Comparison of ENCODE assay signal across 17 cellular contexts in genomic region chr20:47989957-47990356, GRCh38.
DNase-seq lines count a peak whose midpoint lies in the region; ATAC-seq, FAIRE-seq and TF ChIP-seq lines count a peak whose summit lies in the region.
"Had no signal": no experiment of that assay in that cellular context is flagged by ENCODE, and none has a peak within 500 bp of the region (broad histone marks: within the 10 kb centered on the region; RNA-seq: fewer than 3 reads in every experiment).

No MANE protein-coding gene starts in this region.

- no peak for FAIRE-seq in H54 (lab: Jason Lieb, UNC)
- FAIRE-seq: K562 had no signal

- peaks cover 19% of the 10 kb centered on the region for H3K4me1 Mint-ChIP-seq in Calu3 (ENCODE audit: low read depth, unreplicated experiment)
- H3K4me1 Mint-ChIP-seq: stimulated activated memory B cell treated with anti-CD40 and anti-IgM and Interleukin-4, amounts not matched to agents 10 μg/mL and 1 μg/mL and 100 μg/mL, for 72 hours; T-helper 17 cell had no signal

- H4K20me1 ChIP-seq in osteoblast (ENCODE audit: insufficient read depth, low read length) = no peaks in the 10 kb centered on the region

- H3K4me2 ChIP-seq in osteoblast (ENCODE audit: insufficient read depth, low read length) = no peak overlapping the region

- H3K36me3 ChIP-seq in lung (ENCODE audit: control insufficient read depth in 2 of 2, insufficient read depth in 2 of 2, low read length in 2 of 2) (no peaks in the 10 kb centered on the region), osteoblast (ENCODE audit: insufficient read depth, low read length) (no peaks in the 10 kb centered on the region)

- no peaks in the 10 kb centered on the region for H3K36me3 Mint-ChIP-seq in Calu3 (ENCODE audit: insufficient read depth, unreplicated experiment)
- H3K36me3 Mint-ChIP-seq: stimulated activated memory B cell treated with anti-CD40 and anti-IgM and Interleukin-4, amounts not matched to agents 10 μg/mL and 1 μg/mL and 100 μg/mL, for 72 hours had no signal

- no peak overlapping the region for H3K4me3 Mint-ChIP-seq in Calu3 (ENCODE audit: low read depth, unreplicated experiment)
- H3K4me3 Mint-ChIP-seq: stimulated activated memory B cell treated with anti-CD40 and anti-IgM and Interleukin-4, amounts not matched to agents 10 μg/mL and 1 μg/mL and 100 μg/mL, for 72 hours; T-helper 17 cell had no signal

- peaks cover 4 to 7% of the 10 kb centered on the region in 2 donors for H3K9me3 ChIP-seq in lung (ENCODE audit: control insufficient read depth in 2 of 2, insufficient read depth in 1 of 2, low read length in 1 of 2)
- H3K9me3 ChIP-seq in osteoblast (ENCODE audit: low read depth, low read length) = peaks cover 6% of the 10 kb centered on the region

- peaks cover 5% of the 10 kb centered on the region for H3K9me3 Mint-ChIP-seq in Calu3 (ENCODE audit: low read depth, unreplicated experiment)
- H3K9me3 Mint-ChIP-seq: activated T-helper 2 cell treated with anti-CD3 and anti-CD28 coated beads, Interferon-gamma antibody, Interleukin-2, Interleukin-4, amounts not matched to agents 10 μg/mL and 5 μg/mL and 100 μg/mL, durations not matched to agents 14 hours and 24 hours and 36 hours had no signal

- TF ChIP-seq POLR2A in H54 (IDR thresholded peaks at IDR 0.05; ENCODE audit: low read depth, low read length) = no peak

- no peaks in the 10 kb centered on the region for H3K27me3 Mint-ChIP-seq in Calu3 (ENCODE audit: unreplicated experiment)

- peak; percentile 29 for DNase-seq in Calu3
- peak; percentile 16 for DNase-seq in NCI-H1092 (lab: John Stamatoyannopoulos, UW)
- peak; percentile 43 for DNase-seq in SW480 (ENCODE audit: low spot score)
- DNase-seq in lung (ENCODE audit: low spot score) = no peak
- no peak for DNase-seq in NCI-H1048 (lab: John Stamatoyannopoulos, UW)
- no peak for DNase-seq in osteoblast (ENCODE audit: insufficient read length, low spot score, missing footprints)
- no peak for DNase-seq in H54 (ENCODE audit: insufficient read length, low spot score)
- DNase-seq: activated CD4-positive, alpha-beta T cell treated with anti-CD3 and anti-CD28 coated beads, Interleukin-2, amount 50 U/mL, for 48 hours; AML-193; cortex of kidney; GDM1; stimulated activated CD4-positive, alpha-beta T cell treated with anti-CD3 and anti-CD28 coated beads, Interleukin-2, amount 100 ng/mL, for 48 hours; T-helper 17 cell had no signal

- ATAC-seq in lung (ENCODE audit: insufficient read depth, low FRiP score) (peak; percentile 64), HG02759 (IDR thresholded peaks at IDR 0.05; ENCODE audit: unreplicated experiment) (no peak)
- ATAC-seq: K562, T-helper 17 cell had no signal

- TF ChIP-seq CTCF in Calu3 (IDR thresholded peaks at IDR 0.05; ENCODE audit: unreplicated experiment) (no peak), lung (IDR thresholded peaks at IDR 0.05; ENCODE audit: control extremely low read depth, extremely low read depth) (no peak), osteoblast (IDR thresholded peaks at IDR 0.05; ENCODE audit: extremely low read depth, low read depth, low read length) (no peak)

- CTCF ChIA-PET in Calu3 (lab: Charles Lee) = no interaction called here

- peak overlapping the region; percentile 57 for H3K27ac Mint-ChIP-seq in Calu3 (ENCODE audit: unreplicated experiment)
- H3K27ac Mint-ChIP-seq: activated T-helper 2 cell treated with anti-CD3 and anti-CD28 coated beads, Interferon-gamma antibody, Interleukin-2, Interleukin-4, amounts not matched to agents 10 μg/mL and 5 μg/mL and 100 μg/mL, durations not matched to agents 14 hours and 24 hours and 36 hours; stimulated activated memory B cell treated with anti-CD40 and anti-IgM and Interleukin-4, amounts not matched to agents 10 μg/mL and 1 μg/mL and 100 μg/mL, for 72 hours had no signal

- H3K79me2 ChIP-seq in osteoblast (ENCODE audit: insufficient read depth, low read length) = no peaks in the 10 kb centered on the region

- WGBS in lung, 2 donors = 62 to 77% methylated on average over 4 of the region's 4 CpGs

- no peak overlapping the region for H3K27ac ChIP-seq in lung (ENCODE audit: low read depth in 1 of 2, low read length in 1 of 2)
- no peak overlapping the region for H3K27ac ChIP-seq in osteoblast (ENCODE audit: low read depth, low read length)

- H3K27me3 ChIP-seq in lung (ENCODE audit: control insufficient read depth, insufficient read depth) = no peaks in the 10 kb centered on the region
- peaks cover 6% of the 10 kb centered on the region for H3K27me3 ChIP-seq in osteoblast (ENCODE audit: insufficient read depth, low read length)

- no peak overlapping the region for H2AFZ ChIP-seq in osteoblast (ENCODE audit: low read length)

- no peak overlapping the region for H3K4me3 ChIP-seq in lung
- no peak overlapping the region for H3K4me3 ChIP-seq in osteoblast (ENCODE audit: insufficient read depth, low read length)
- H3K4me3 ChIP-seq: K562 had no signal

- BruUV-seq in Calu3 (replicated peaks; lab: Mats Ljungman, UMichigan) = no TSS peak

- intact Hi-C loops in Calu3 (cut with micrococcal nuclease; ENCODE audit: unreplicated experiment) = loop anchor here (10.0 kb wide), 1 partner anchor 195 kb away; no protein-coding TSS in a partner anchor

- H3K4me1 ChIP-seq in lung (ENCODE audit: control insufficient read depth in 2 of 2, insufficient read depth in 2 of 2, low read length in 2 of 2) = peaks cover 0 to 4% of the 10 kb centered on the region in 2 donors
- H3K4me1 ChIP-seq in osteoblast (ENCODE audit: insufficient read depth, low read length) = no peaks in the 10 kb centered on the region

Comparison
In these comparisons a context has a peak if more than half of its experiments do, and no peak if none do; other contexts are left out.
1. DNase-seq: peak in Calu3 (single experiment), NCI-H1092 (single experiment) and SW480 (single experiment); none in lung (single experiment), NCI-H1048 (single experiment), osteoblast (single experiment) and H54 (single experiment).